Comparison of ENCODE assay signal across 1 cellular context in the genomic region with DNA sequence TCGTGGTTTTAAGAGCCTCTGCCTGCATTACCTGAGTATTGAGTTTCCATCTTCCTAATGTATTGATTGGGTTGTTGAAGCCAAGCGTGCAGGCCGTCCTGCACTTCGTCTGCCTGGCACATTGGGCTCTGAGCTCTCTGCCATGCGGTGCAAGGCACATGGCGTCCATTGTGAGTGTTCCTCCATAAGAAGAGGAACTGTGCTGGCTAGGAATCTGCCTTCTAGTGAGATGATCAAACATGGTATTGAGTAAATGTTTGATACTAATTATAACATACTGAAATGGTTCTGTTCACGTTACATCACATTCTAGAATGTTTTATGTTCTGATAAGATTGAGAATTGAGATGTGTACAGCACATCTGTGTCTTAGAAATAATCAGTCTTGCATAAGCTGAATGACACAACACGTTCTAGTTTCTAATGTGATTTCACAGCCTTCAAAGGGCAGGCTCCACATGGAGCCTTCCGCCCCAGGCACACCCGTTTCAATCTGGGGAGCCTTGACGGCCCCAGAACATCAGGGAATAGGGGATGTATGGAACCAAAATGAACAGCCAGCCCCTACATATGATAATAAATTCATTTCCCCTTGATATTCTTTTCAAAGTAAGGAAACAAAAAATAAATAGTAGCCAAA.
TF ChIP-seq lines count a peak whose summit lies in the region.

No MANE protein-coding gene starts in this region.

TF ChIP-seq in GM23338, 12 proteins besides CTCF, POLR2A, EP300 and RAD21 (continued from another document):
- TF ChIP-seq, protein P1, sequence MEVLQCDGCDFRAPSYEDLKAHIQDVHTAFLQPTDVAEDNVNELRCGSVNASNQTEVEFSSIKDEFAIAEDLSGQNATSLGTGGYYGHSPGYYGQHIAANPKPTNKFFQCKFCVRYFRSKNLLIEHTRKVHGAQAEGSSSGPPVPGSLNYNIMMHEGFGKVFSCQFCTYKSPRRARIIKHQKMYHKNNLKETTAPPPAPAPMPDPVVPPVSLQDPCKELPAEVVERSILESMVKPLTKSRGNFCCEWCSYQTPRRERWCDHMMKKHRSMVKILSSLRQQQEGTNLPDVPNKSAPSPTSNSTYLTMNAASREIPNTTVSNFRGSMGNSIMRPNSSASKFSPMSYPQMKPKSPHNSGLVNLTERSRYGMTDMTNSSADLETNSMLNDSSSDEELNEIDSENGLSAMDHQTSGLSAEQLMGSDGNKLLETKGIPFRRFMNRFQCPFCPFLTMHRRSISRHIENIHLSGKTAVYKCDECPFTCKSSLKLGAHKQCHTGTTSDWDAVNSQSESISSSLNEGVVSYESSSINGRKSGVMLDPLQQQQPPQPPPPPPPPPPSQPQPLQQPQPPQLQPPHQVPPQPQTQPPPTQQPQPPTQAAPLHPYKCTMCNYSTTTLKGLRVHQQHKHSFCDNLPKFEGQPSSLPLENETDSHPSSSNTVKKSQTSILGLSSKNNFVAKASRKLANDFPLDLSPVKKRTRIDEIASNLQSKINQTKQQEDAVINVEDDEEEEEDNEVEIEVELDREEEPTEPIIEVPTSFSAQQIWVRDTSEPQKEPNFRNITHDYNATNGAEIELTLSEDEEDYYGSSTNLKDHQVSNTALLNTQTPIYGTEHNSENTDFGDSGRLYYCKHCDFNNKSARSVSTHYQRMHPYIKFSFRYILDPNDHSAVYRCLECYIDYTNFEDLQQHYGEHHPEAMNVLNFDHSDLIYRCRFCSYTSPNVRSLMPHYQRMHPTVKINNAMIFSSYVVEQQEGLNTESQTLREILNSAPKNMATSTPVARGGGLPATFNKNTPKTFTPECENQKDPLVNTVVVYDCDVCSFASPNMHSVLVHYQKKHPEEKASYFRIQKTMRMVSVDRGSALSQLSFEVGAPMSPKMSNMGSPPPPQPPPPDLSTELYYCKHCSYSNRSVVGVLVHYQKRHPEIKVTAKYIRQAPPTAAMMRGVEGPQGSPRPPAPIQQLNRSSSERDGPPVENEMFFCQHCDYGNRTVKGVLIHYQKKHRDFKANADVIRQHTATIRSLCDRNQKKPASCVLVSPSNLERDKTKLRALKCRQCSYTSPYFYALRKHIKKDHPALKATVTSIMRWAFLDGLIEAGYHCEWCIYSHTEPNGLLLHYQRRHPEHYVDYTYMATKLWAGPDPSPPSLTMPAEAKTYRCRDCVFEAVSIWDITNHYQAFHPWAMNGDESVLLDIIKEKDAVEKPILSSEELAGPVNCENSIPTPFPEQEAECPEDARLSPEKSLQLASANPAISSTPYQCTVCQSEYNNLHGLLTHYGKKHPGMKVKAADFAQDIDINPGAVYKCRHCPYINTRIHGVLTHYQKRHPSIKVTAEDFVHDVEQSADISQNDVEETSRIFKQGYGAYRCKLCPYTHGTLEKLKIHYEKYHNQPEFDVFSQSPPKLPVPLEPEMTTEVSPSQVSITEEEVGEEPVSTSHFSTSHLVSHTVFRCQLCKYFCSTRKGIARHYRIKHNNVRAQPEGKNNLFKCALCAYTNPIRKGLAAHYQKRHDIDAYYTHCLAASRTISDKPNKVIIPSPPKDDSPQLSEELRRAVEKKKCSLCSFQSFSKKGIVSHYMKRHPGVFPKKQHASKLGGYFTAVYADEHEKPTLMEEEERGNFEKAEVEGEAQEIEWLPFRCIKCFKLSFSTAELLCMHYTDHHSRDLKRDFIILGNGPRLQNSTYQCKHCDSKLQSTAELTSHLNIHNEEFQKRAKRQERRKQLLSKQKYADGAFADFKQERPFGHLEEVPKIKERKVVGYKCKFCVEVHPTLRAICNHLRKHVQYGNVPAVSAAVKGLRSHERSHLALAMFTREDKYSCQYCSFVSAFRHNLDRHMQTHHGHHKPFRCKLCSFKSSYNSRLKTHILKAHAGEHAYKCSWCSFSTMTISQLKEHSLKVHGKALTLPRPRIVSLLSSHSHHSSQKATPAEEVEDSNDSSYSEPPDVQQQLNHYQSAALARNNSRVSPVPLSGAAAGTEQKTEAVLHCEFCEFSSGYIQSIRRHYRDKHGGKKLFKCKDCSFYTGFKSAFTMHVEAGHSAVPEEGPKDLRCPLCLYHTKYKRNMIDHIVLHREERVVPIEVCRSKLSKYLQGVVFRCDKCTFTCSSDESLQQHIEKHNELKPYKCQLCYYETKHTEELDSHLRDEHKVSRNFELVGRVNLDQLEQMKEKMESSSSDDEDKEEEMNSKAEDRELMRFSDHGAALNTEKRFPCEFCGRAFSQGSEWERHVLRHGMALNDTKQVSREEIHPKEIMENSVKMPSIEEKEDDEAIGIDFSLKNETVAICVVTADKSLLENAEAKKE (CRISPR knock-in tag; IDR thresholded peaks at IDR 0.05), result no peak
- TF ChIP-seq NANOG (IDR thresholded peaks at IDR 0.05; ENCODE audit: borderline replicate concordance) (no peak), ZNF114 (CRISPR knock-in tag; IDR thresholded peaks at IDR 0.05) (no peak)
- TF ChIP-seq, protein P2, sequence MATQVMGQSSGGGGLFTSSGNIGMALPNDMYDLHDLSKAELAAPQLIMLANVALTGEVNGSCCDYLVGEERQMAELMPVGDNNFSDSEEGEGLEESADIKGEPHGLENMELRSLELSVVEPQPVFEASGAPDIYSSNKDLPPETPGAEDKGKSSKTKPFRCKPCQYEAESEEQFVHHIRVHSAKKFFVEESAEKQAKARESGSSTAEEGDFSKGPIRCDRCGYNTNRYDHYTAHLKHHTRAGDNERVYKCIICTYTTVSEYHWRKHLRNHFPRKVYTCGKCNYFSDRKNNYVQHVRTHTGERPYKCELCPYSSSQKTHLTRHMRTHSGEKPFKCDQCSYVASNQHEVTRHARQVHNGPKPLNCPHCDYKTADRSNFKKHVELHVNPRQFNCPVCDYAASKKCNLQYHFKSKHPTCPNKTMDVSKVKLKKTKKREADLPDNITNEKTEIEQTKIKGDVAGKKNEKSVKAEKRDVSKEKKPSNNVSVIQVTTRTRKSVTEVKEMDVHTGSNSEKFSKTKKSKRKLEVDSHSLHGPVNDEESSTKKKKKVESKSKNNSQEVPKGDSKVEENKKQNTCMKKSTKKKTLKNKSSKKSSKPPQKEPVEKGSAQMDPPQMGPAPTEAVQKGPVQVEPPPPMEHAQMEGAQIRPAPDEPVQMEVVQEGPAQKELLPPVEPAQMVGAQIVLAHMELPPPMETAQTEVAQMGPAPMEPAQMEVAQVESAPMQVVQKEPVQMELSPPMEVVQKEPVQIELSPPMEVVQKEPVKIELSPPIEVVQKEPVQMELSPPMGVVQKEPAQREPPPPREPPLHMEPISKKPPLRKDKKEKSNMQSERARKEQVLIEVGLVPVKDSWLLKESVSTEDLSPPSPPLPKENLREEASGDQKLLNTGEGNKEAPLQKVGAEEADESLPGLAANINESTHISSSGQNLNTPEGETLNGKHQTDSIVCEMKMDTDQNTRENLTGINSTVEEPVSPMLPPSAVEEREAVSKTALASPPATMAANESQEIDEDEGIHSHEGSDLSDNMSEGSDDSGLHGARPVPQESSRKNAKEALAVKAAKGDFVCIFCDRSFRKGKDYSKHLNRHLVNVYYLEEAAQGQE (IDR thresholded peaks at IDR 0.05; ENCODE audit: unreplicated experiment), result no peak
